In genomic region chr14:91420686-91421085, GRCh38 we compare ENCODE assay signal across 18 cellular contexts. TPM values are rescaled to one million over a fixed set of nuclear protein-coding genes. Genes with fewer than 3 reads are reported as not detected.
DNase-seq lines count a peak whose midpoint lies in the region; ATAC-seq and TF ChIP-seq lines count a peak whose summit lies in the region.
"Had no signal": no experiment of that assay in that cellular context is flagged by ENCODE, and none has a peak within 500 bp of the region (broad histone marks: within the 10 kb centered on the region; RNA-seq: fewer than 3 reads in every experiment).

No MANE protein-coding gene starts in this region.

- no peak for TF ChIP-seq EP300 in upper lobe of left lung (IDR thresholded peaks at IDR 0.05)

- H3K27me3 Mint-ChIP-seq in stimulated activated memory B cell treated with anti-CD40 and anti-IgM and Interleukin-4, amounts not matched to agents 10 μg/mL and 1 μg/mL and 100 μg/mL, for 72 hours: no peaks in the 10 kb centered on the region
- H3K27me3 Mint-ChIP-seq in endodermal cell (ENCODE audit: insufficient read depth): no peaks in the 10 kb centered on the region
- H3K27me3 Mint-ChIP-seq: IgD-negative memory B cell had no signal

- H3K27ac ChIP-seq in endodermal cell (ENCODE audit: low read depth, low read length) (no peak overlapping the region), upper lobe of left lung (no peak overlapping the region)
- H3K27ac ChIP-seq: A549; BLaER1 treated with 17β-estradiol and CSF1 and Interleukin-3, amounts not matched to agents 10 nM and 100 nM had no signal

- no peaks in the 10 kb centered on the region for H3K9me3 ChIP-seq in endodermal cell (ENCODE audit: control insufficient read depth, low read length)
- no peaks in the 10 kb centered on the region for H3K9me3 ChIP-seq in upper lobe of left lung
- H3K9me3 ChIP-seq: A549; BLaER1 treated with 17β-estradiol and CSF1 and Interleukin-3, amounts not matched to agents 10 nM and 100 nM; MG63 had no signal

- H3K4me3 Mint-ChIP-seq in stimulated activated memory B cell treated with anti-CD40 and anti-IgM and Interleukin-4, amounts not matched to agents 10 μg/mL and 1 μg/mL and 100 μg/mL, for 72 hours: no peak overlapping the region
- H3K4me3 Mint-ChIP-seq in endodermal cell: no peak overlapping the region

- H3K36me3 ChIP-seq in endodermal cell (ENCODE audit: control insufficient read depth, insufficient read depth, low read length) (no peaks in the 10 kb centered on the region), upper lobe of left lung (no peaks in the 10 kb centered on the region)
- H3K36me3 ChIP-seq: BLaER1 treated with 17β-estradiol and CSF1 and Interleukin-3, amounts not matched to agents 10 nM and 100 nM; MG63 had no signal

- H3K36me3 Mint-ChIP-seq in stimulated activated memory B cell treated with anti-CD40 and anti-IgM and Interleukin-4, amounts not matched to agents 10 μg/mL and 1 μg/mL and 100 μg/mL, for 72 hours: peaks cover 5% of the 10 kb centered on the region
- peaks cover 4% of the 10 kb centered on the region for H3K36me3 Mint-ChIP-seq in endodermal cell (ENCODE audit: low read depth)
- H3K36me3 Mint-ChIP-seq: IgD-negative memory B cell had no signal

- H3K27me3 ChIP-seq in endodermal cell (ENCODE audit: control insufficient read depth, insufficient read depth, low read length, poor library complexity, severe bottlenecking) (no peaks in the 10 kb centered on the region), upper lobe of left lung (no peaks in the 10 kb centered on the region)
- H3K27me3 ChIP-seq: BLaER1 treated with 17β-estradiol and CSF1 and Interleukin-3, amounts not matched to agents 10 nM and 100 nM; MG63 had no signal

- H3K9ac ChIP-seq in endodermal cell (ENCODE audit: extremely low read depth, low read length, poor library complexity, severe bottlenecking): no peak overlapping the region
- H3K9ac ChIP-seq: BLaER1 treated with 17β-estradiol and CSF1 and Interleukin-3, amounts not matched to agents 10 nM and 100 nM had no signal

- H3K4me1 Mint-ChIP-seq in stimulated activated memory B cell treated with anti-CD40 and anti-IgM and Interleukin-4, amounts not matched to agents 10 μg/mL and 1 μg/mL and 100 μg/mL, for 72 hours: peaks cover 27% of the 10 kb centered on the region
- peaks cover 14% of the 10 kb centered on the region for H3K4me1 Mint-ChIP-seq in endodermal cell

- DNase-seq in activated CD8-positive, alpha-beta memory T cell treated with anti-CD3 and anti-CD28 coated beads for 24 hours: peak; percentile 53
- no peak for DNase-seq in activated CD8-positive, alpha-beta memory T cell treated with anti-CD3 and anti-CD28 coated beads, Interleukin-2, amount 50 U/mL, for 4 hours
- DNase-seq in EH (ENCODE audit: low read depth): peak; percentile 17
- peak; percentile 0 for DNase-seq in hepatic stellate cell (ENCODE audit: low spot score)
- no peak for DNase-seq in endodermal cell
- no peak for DNase-seq in NCI-H2029 (lab: John Stamatoyannopoulos, UW)
- DNase-seq in upper lobe of left lung: no peak
- DNase-seq: DMS79 treated with DMSO at 0.1 percent for 48 hours, H7, Karpas-422, MG63, NCI-H1092 treated with DMSO at 0.1 percent for 48 hours, NCI-H2081 treated with DMSO at 0.1 percent for 48 hours had no signal

- no peak for TF ChIP-seq CTCF in endodermal cell (conservative IDR thresholded peaks at IDR 0.05)
- no peak for TF ChIP-seq CTCF in upper lobe of left lung (IDR thresholded peaks at IDR 0.05)

- peak overlapping the region; percentile 40 for H3K27ac Mint-ChIP-seq in stimulated activated memory B cell treated with anti-CD40 and anti-IgM and Interleukin-4, amounts not matched to agents 10 μg/mL and 1 μg/mL and 100 μg/mL, for 72 hours
- H3K27ac Mint-ChIP-seq in endodermal cell: no peak overlapping the region

- no peak for TF ChIP-seq POLR2A in upper lobe of left lung (IDR thresholded peaks at IDR 0.05)

- H3K9me3 Mint-ChIP-seq in stimulated activated memory B cell treated with anti-CD40 and anti-IgM and Interleukin-4, amounts not matched to agents 10 μg/mL and 1 μg/mL and 100 μg/mL, for 72 hours: no peaks in the 10 kb centered on the region
- peaks cover 5% of the 10 kb centered on the region for H3K9me3 Mint-ChIP-seq in endodermal cell

- no peak for ATAC-seq in stimulated activated memory B cell treated with anti-CD40 and anti-IgM and Interleukin-4, amounts not matched to agents 10 μg/mL and 1 μg/mL and 100 μg/mL, for 72 hours
- ATAC-seq in upper lobe of left lung (ENCODE audit: low FRiP score in 2 of 2): no peak
- ATAC-seq: A549, Right ventricle myocardium inferior had no signal

- H3K4me3 ChIP-seq in endodermal cell (ENCODE audit: low read length) (no peak overlapping the region), upper lobe of left lung (no peak overlapping the region)
- H3K4me3 ChIP-seq: A549; BLaER1 treated with 17β-estradiol and CSF1 and Interleukin-3, amounts not matched to agents 10 nM and 100 nM; MG63 had no signal

- H3K4me1 ChIP-seq in endodermal cell (ENCODE audit: control insufficient read depth, insufficient read depth, low read length) (peaks cover 4% of the 10 kb centered on the region), upper lobe of left lung (peaks cover 14 to 32% (median 18%) of the 10 kb centered on the region in 4 donors)

- WGBS in endodermal cell (ENCODE audit: insufficient coverage in 1 of 2, insufficient read length in 1 of 2), 2 experiments: 96 to 100% methylated on average over 1 to 2 of the region's 2 CpGs
- WGBS in upper lobe of left lung, 2 donors: 85 to 90% methylated on average over 2 of the region's 2 CpGs

RNA-seq across cellular contexts. Expression of gene CCDC88C, which starts 3.1 kb away (rescaled TPM):
- total RNA-seq in endodermal cell: 10 to 100 TPM; 50.0 to 50.5 TPM
- 26.5 TPM for polyA plus RNA-seq in endodermal cell (2013, experiment 1 of 2)
- polyA plus RNA-seq in endodermal cell (2013, experiment 2 of 2): 22.2 TPM
- 100 to 1,000 TPM in 1 of 6 donors, 10 to 100 TPM in 5; 33.1 to 119 (median 54.5) TPM for total RNA-seq in upper lobe of left lung

Comparison
In these comparisons a context has a peak if more than half of its experiments do, and no peak if none do; other contexts are left out.
1. DNase-seq: peak in activated CD8-positive, alpha-beta memory T cell treated with anti-CD3 and anti-CD28 coated beads for 24 hours (single experiment), EH (single experiment) and hepatic stellate cell (single experiment); none in activated CD8-positive, alpha-beta memory T cell treated with anti-CD3 and anti-CD28 coated beads, Interleukin-2, amount 50 U/mL, for 4 hours (single experiment), endodermal cell (single experiment), NCI-H2029 (single experiment) and upper lobe of left lung (0 of 2).